ENCODE assay signal across 19 cellular contexts in the genomic region with DNA sequence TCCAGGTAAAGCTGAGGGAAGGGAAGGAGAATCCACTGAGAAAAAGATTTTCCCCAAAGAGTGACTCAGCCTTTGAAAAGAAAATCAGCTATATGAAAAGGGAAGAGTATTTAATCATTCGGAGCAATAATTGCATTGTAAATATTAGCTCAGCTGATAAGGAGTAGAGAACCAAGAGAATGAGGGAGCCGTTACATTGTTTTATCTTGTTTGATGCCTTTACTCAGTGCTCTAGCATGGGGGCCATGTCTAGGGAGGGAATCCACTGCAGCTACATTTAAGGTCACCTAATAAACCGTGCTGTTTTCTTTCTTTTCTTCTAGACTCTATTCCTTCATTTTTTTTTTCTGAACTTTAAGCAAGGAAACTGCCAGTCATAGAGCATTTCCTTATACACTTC.
DNase-seq lines count a peak whose midpoint lies in the region; ATAC-seq and TF ChIP-seq lines count a peak whose summit lies in the region.
"Had no signal": no experiment of that assay in that cellular context is flagged by ENCODE, and none has a peak within 500 bp of the region (broad histone marks: within the 10 kb centered on the region; RNA-seq: fewer than 3 reads in every experiment).

No MANE protein-coding gene starts in this region.

- TF ChIP-seq CTCF in VCaP (conservative IDR thresholded peaks at IDR 0.05): no peak
- TF ChIP-seq CTCF in gastrocnemius medialis (IDR thresholded peaks at IDR 0.05 in 4 of 5, conservative IDR thresholded peaks at IDR 0.05 in 1 of 5): no peak

- peak overlapping the region; percentile 40 for H3K27ac ChIP-seq in VCaP
- no peak overlapping the region for H3K27ac ChIP-seq in gastrocnemius medialis
- H3K27ac ChIP-seq: Peyer's patch had no signal

- no peaks in the 10 kb centered on the region for H3K36me3 Mint-ChIP-seq in activated naive CD8-positive, alpha-beta T cell treated with anti-CD3 and anti-CD28 coated beads for 36 hours

- no peak overlapping the region for H3K27ac Mint-ChIP-seq in activated naive CD8-positive, alpha-beta T cell treated with anti-CD3 and anti-CD28 coated beads for 36 hours
- H3K27ac Mint-ChIP-seq: CD4-positive, alpha-beta T cell; HFFc6 had no signal

- ATAC-seq in gastrocnemius medialis: no peak
- ATAC-seq: SK-N-SH treated with all-trans-retinoic acid at 6 μM for 48 hours had no signal

- H3K27me3 ChIP-seq in gastrocnemius medialis: no peaks in the 10 kb centered on the region
- H3K27me3 ChIP-seq: Peyer's patch had no signal

- H3K4me1 ChIP-seq in gastrocnemius medialis: no peaks in the 10 kb centered on the region
- H3K4me1 ChIP-seq: Peyer's patch had no signal

- peaks cover 7% of the 10 kb centered on the region for H3K9me3 Mint-ChIP-seq in activated naive CD8-positive, alpha-beta T cell treated with anti-CD3 and anti-CD28 coated beads for 36 hours

- no peak overlapping the region for H3K4me3 Mint-ChIP-seq in activated naive CD8-positive, alpha-beta T cell treated with anti-CD3 and anti-CD28 coated beads for 36 hours
- H3K4me3 Mint-ChIP-seq: CD4-positive, alpha-beta T cell; HFFc6 had no signal

- in situ Hi-C loops in gastrocnemius medialis (cut with MboI; ENCODE audit: low sequenced_read_pairs in 4 of 4): no loop called here

- intact Hi-C loops in gastrocnemius medialis (cut with DNase I; ENCODE audit: low total_unique reads): no loop called here

- no peaks in the 10 kb centered on the region for H3K4me1 Mint-ChIP-seq in activated naive CD8-positive, alpha-beta T cell treated with anti-CD3 and anti-CD28 coated beads for 36 hours

- H3K9me3 ChIP-seq in gastrocnemius medialis: no peaks in the 10 kb centered on the region
- H3K9me3 ChIP-seq: Peyer's patch had no signal

- no peak for TF ChIP-seq POLR2A in gastrocnemius medialis (IDR thresholded peaks at IDR 0.05)

- DNase-seq in COR-L47 (lab: John Stamatoyannopoulos, UW) (peak; percentile 63), DMS153 treated with DMSO at 0.1 percent for 48 hours (lab: John Stamatoyannopoulos, UW; ENCODE audit: unreplicated experiment) (peak; percentile 54), NCI-H146 (lab: John Stamatoyannopoulos, UW) (peak; percentile 59), HUDEP-2 (lab: John Stamatoyannopoulos, UW; ENCODE audit: unreplicated experiment in 76 of 76) (no peak), occipital lobe (lab: John Stamatoyannopoulos, UW) (no peak), gastrocnemius medialis (no peak)
- no peak for DNase-seq in activated naive CD8-positive, alpha-beta T cell treated with anti-CD3 and anti-CD28 coated beads for 36 hours
- DNase-seq: ACHN; CD4-positive, alpha-beta T cell; HFFc6; Karpas-422; MM.1S; NCI-H1694 treated with DMSO at 0.1 percent for 48 hours; NCI-H2171; NCI-H524 treated with DMSO at 0.1 percent for 48 hours; Peyer's patch; Right ventricle myocardium superior had no signal

- no peaks in the 10 kb centered on the region for H3K27me3 Mint-ChIP-seq in activated naive CD8-positive, alpha-beta T cell treated with anti-CD3 and anti-CD28 coated beads for 36 hours
- H3K27me3 Mint-ChIP-seq: CD4-positive, alpha-beta T cell had no signal

- H3K36me3 ChIP-seq in gastrocnemius medialis: no peaks in the 10 kb centered on the region
- H3K36me3 ChIP-seq: Peyer's patch had no signal

- H3K4me3 ChIP-seq in gastrocnemius medialis: no peak overlapping the region
- H3K4me3 ChIP-seq: Peyer's patch had no signal

Comparison
In these comparisons a context has a peak if more than half of its experiments do, and no peak if none do; other contexts are left out.
1. DNase-seq: peak in COR-L47 (single experiment), DMS153 treated with DMSO at 0.1 percent for 48 hours (single experiment) and NCI-H146 (single experiment); none in activated naive CD8-positive, alpha-beta T cell treated with anti-CD3 and anti-CD28 coated beads for 36 hours (single experiment), HUDEP-2 (0 of 76), occipital lobe (single experiment) and gastrocnemius medialis (0 of 2).